In genomic region chr13:100363874-100364273, GRCh38 we compare ENCODE assay signal across 18 cellular contexts.
A peak's percentile ranks its signal among the peaks of the same experiment; 100 is the strongest.
DNase-seq lines count a peak whose midpoint lies in the region; ATAC-seq and TF ChIP-seq lines count a peak whose summit lies in the region.
"Had no signal": no experiment of that assay in that cellular context is flagged by ENCODE, and none has a peak within 500 bp of the region (broad histone marks: within the 10 kb centered on the region; RNA-seq: fewer than 3 reads in every experiment).

No MANE protein-coding gene starts in this region.

- H3K27ac ChIP-seq in IMR-90 (ENCODE audit: insufficient read depth, low read length), result no peak overlapping the region
- H3K27ac ChIP-seq in VCaP, result 0 out of 2 replicates have a peak overlapping the region, but pooled peaks have one; percentile 5
- H3K27ac ChIP-seq: upper lobe of right lung had no signal

- no peak for TF ChIP-seq RAD21 in IMR-90 (IDR thresholded peaks at IDR 0.05; ENCODE audit: low read length)

- H4K20me1 ChIP-seq in IMR-90 (ENCODE audit: insufficient read depth, low read length), result no peaks in the 10 kb centered on the region

- BruUV-seq in IMR-90 (replicated peaks; lab: Mats Ljungman, UMichigan), result no TSS peak

- no peak overlapping the region for H4K91ac ChIP-seq in IMR-90 (ENCODE audit: insufficient read depth, low read depth, low read length)

- H3K56ac ChIP-seq in IMR-90 (ENCODE audit: extremely low read depth, insufficient read depth, low read length), result no peak overlapping the region

- no peak overlapping the region for H2BK15ac ChIP-seq in IMR-90 (ENCODE audit: low read depth, low read length)

- H3K79me1 ChIP-seq in IMR-90 (ENCODE audit: low read depth in 1 of 2, low read length in 2 of 2), result peaks cover 0 to 6% of the 10 kb centered on the region in 2 experiments; a peak in 1 of 4 replicates

- no peaks in the 10 kb centered on the region for H3K27me3 Mint-ChIP-seq in natural killer cell treated with Interleukin-12 subunit alpha and Interleukin-12 subunit beta and Interleukin-15 and Interleukin-18, amount 100 ng/mL, for 72 hours
- H3K27me3 Mint-ChIP-seq: activated naive CD8-positive, alpha-beta T cell treated with anti-CD3 and anti-CD28 coated beads, Interleukin-2, amount 10 ng/mL, durations not matched to agents 7 days and 5 days; progenitor cell of endocrine pancreas; T-cell had no signal

- H3K9me3 Mint-ChIP-seq in natural killer cell treated with Interleukin-12 subunit alpha and Interleukin-12 subunit beta and Interleukin-15 and Interleukin-18, amount 100 ng/mL, for 72 hours, result no peaks in the 10 kb centered on the region
- H3K9me3 Mint-ChIP-seq: activated naive CD8-positive, alpha-beta T cell treated with anti-CD3 and anti-CD28 coated beads, Interleukin-2, amount 10 ng/mL, durations not matched to agents 7 days and 5 days; T-cell had no signal

- H3K9me1 ChIP-seq in IMR-90 (ENCODE audit: insufficient read depth, low read length), result peaks cover 3% of the 10 kb centered on the region

- H3K36me3 Mint-ChIP-seq in natural killer cell treated with Interleukin-12 subunit alpha and Interleukin-12 subunit beta and Interleukin-15 and Interleukin-18, amount 100 ng/mL, for 72 hours, result no peaks in the 10 kb centered on the region

- TF ChIP-seq CTCF in AG09309 (IDR thresholded peaks at IDR 0.05; ENCODE audit: control insufficient read depth, insufficient read depth, low read depth, low read length, missing control alignments) (no peak), IMR-90 (conservative IDR thresholded peaks at IDR 0.05; ENCODE audit: low read depth, low read length) (no peak), VCaP (conservative IDR thresholded peaks at IDR 0.05) (no peak), foreskin fibroblast (IDR thresholded peaks at IDR 0.05; ENCODE audit: low read depth, low read length) (no peak)

- no peaks in the 10 kb centered on the region for H3K36me3 ChIP-seq in IMR-90 (ENCODE audit: control insufficient read depth, insufficient read depth, low read length)
- H3K36me3 ChIP-seq: BE2C, upper lobe of right lung had no signal

- H3K4me3 ChIP-seq in AG09309 (ENCODE audit: control insufficient read depth, low read depth, low read length), result no peak overlapping the region
- no peak overlapping the region for H3K4me3 ChIP-seq in IMR-90 (ENCODE audit: insufficient read depth, low read depth, low read length)
- H3K4me3 ChIP-seq in foreskin fibroblast (ENCODE audit: low read depth in 1 of 2, low read length in 2 of 2), result no peak overlapping the region
- H3K4me3 ChIP-seq: mucosa of descending colon, upper lobe of right lung had no signal

- WGBS in IMR-90 (ENCODE audit: extremely low coverage in 2 of 2, insufficient read length in 1 of 2), 2 experiments, result no CpG with 5 or more reads among the region's 2 CpGs

- no peak overlapping the region for H3K18ac ChIP-seq in IMR-90 (ENCODE audit: low read depth, low read length)

- DNase-seq in AG09309 (ENCODE audit: low read depth) (peak; percentile 31), IMR-90 (peak; percentile 65), foreskin fibroblast (peak; percentile 47 to 67), OCI-M1 (lab: John Stamatoyannopoulos, UW) (no peak), NOMO-1 (lab: John Stamatoyannopoulos, UW; ENCODE audit: unreplicated experiment in 2 of 2) (no peak), DMS153 treated with DMSO at 0.1 percent for 48 hours (lab: John Stamatoyannopoulos, UW; ENCODE audit: unreplicated experiment) (no peak)
- no peak for DNase-seq in natural killer cell treated with Interleukin-12 subunit alpha and Interleukin-12 subunit beta and Interleukin-15 and Interleukin-18, amount 100 ng/mL, for 72 hours (ENCODE audit: low spot score)
- DNase-seq: activated CD4-positive, CD25-positive, alpha-beta regulatory T cell treated with anti-CD3 and anti-CD28 coated beads, Interleukin-2, amount 50 U/mL, for 72 hours; activated naive CD8-positive, alpha-beta T cell treated with anti-CD3 and anti-CD28 coated beads, Interleukin-2, amount 10 ng/mL, durations not matched to agents 7 days and 5 days; BE2C; dermis blood vessel endothelial cell; foreskin melanocyte; mucosa of descending colon; NCI-H2107; T-cell; upper lobe of right lung had no signal

- H3K4ac ChIP-seq in IMR-90 (ENCODE audit: low read depth, low read length), result no peak overlapping the region

- H3K23ac ChIP-seq in IMR-90 (ENCODE audit: low read depth, low read length), result no peak overlapping the region

- no peak overlapping the region for H2AFZ ChIP-seq in IMR-90 (replicated peaks; ENCODE audit: low read length, poor library complexity)

- no peak overlapping the region for H3K4me3 Mint-ChIP-seq in natural killer cell treated with Interleukin-12 subunit alpha and Interleukin-12 subunit beta and Interleukin-15 and Interleukin-18, amount 100 ng/mL, for 72 hours
- H3K4me3 Mint-ChIP-seq: activated naive CD8-positive, alpha-beta T cell treated with anti-CD3 and anti-CD28 coated beads, Interleukin-2, amount 10 ng/mL, durations not matched to agents 7 days and 5 days; T-cell had no signal

- CTCF ChIA-PET in IMR-90 (lab: Yijun Ruan, JAX), result no interaction called here

- in situ Hi-C loops in IMR-90 (cut with MboI; ENCODE audit: low sequenced_read_pairs), result no loop called here

- H2AK5ac ChIP-seq in IMR-90 (ENCODE audit: low read depth, low read length), result no peak overlapping the region

- no peak overlapping the region for H3K4me2 ChIP-seq in IMR-90 (ENCODE audit: low read depth, low read length)

- H3K9ac ChIP-seq in IMR-90 (ENCODE audit: low read depth, low read length), result no peak overlapping the region

- H2BK20ac ChIP-seq in IMR-90 (ENCODE audit: low read depth, low read length), result no peak overlapping the region

- H3K4me1 Mint-ChIP-seq in natural killer cell treated with Interleukin-12 subunit alpha and Interleukin-12 subunit beta and Interleukin-15 and Interleukin-18, amount 100 ng/mL, for 72 hours (ENCODE audit: low read depth in 2 of 2), result peaks cover 0 to 15% of the 10 kb centered on the region in 2 donors
- H3K4me1 Mint-ChIP-seq: activated naive CD8-positive, alpha-beta T cell treated with anti-CD3 and anti-CD28 coated beads, Interleukin-2, amount 10 ng/mL, durations not matched to agents 7 days and 5 days; T-cell had no signal

- POLR2A ChIA-PET in IMR-90 (lab: Charles Lee; ENCODE audit: unreplicated experiment), result no interaction called here

- H4K8ac ChIP-seq in IMR-90 (ENCODE audit: low read depth in 2 of 2, low read length in 2 of 2), result no peak overlapping the region

- ATAC-seq in IMR-90 (ENCODE audit: low read depth), result peak; percentile 66
- no peak for ATAC-seq in natural killer cell treated with Interleukin-12 subunit alpha and Interleukin-12 subunit beta and Interleukin-15 and Interleukin-18, amount 100 ng/mL, for 72 hours
- ATAC-seq: mucosa of descending colon, T-cell, upper lobe of right lung had no signal

- H2BK120ac ChIP-seq in IMR-90 (ENCODE audit: low read depth, low read length), result no peak overlapping the region

- peaks cover 6% of the 10 kb centered on the region for H3K4me1 ChIP-seq in IMR-90 (ENCODE audit: control insufficient read depth, insufficient read depth, low read length)
- H3K4me1 ChIP-seq: BE2C, upper lobe of right lung had no signal

- no peak overlapping the region for H3K14ac ChIP-seq in IMR-90 (replicated peaks; ENCODE audit: low read depth, low read length)

- H3K9me3 ChIP-seq in IMR-90 (ENCODE audit: control insufficient read depth, insufficient read depth, low read length), result no peaks in the 10 kb centered on the region
- H3K9me3 ChIP-seq: BE2C, mucosa of descending colon, upper lobe of right lung had no signal

- TF ChIP-seq POLR2A in IMR-90 (IDR thresholded peaks at IDR 0.05; ENCODE audit: low read depth, low read length), result no peak

- H3K27ac Mint-ChIP-seq in natural killer cell treated with Interleukin-12 subunit alpha and Interleukin-12 subunit beta and Interleukin-15 and Interleukin-18, amount 100 ng/mL, for 72 hours, result no peak overlapping the region
- H3K27ac Mint-ChIP-seq: activated naive CD8-positive, alpha-beta T cell treated with anti-CD3 and anti-CD28 coated beads, Interleukin-2, amount 10 ng/mL, durations not matched to agents 7 days and 5 days; progenitor cell of endocrine pancreas; T-cell had no signal

- H2AK9ac ChIP-seq in IMR-90 (replicated peaks; ENCODE audit: low read depth, low read length, poor library complexity), result no peak overlapping the region

- peak overlapping the region; percentile 58 for H2BK5ac ChIP-seq in IMR-90 (ENCODE audit: low read depth, low read length, poor library complexity, severe bottlenecking)

- H3K27me3 ChIP-seq in IMR-90 (ENCODE audit: control insufficient read depth, insufficient read depth, low read length), result no peaks in the 10 kb centered on the region
- H3K27me3 ChIP-seq: BE2C, upper lobe of right lung had no signal

- intact Hi-C loops in IMR-90 (cut with micrococcal nuclease), result no loop called here

- no peak overlapping the region for H4K5ac ChIP-seq in IMR-90 (ENCODE audit: low read depth, low read length)

- dilution Hi-C loops in IMR-90 (cut with HindIII; ENCODE audit: low sequenced_read_pairs, unreplicated experiment), result no loop called here

TF ChIP-seq in IMR-90, 13 proteins besides CTCF, POLR2A, EP300 and RAD21:
- no peak for TF ChIP-seq MAFK (IDR thresholded peaks at IDR 0.05; ENCODE audit: low read depth, low read length)
- TF ChIP-seq ELK1 (IDR thresholded peaks at IDR 0.05; ENCODE audit: borderline replicate concordance, low read depth, low read length), result no peak
- TF ChIP-seq CEBPB (IDR thresholded peaks at IDR 0.05; ENCODE audit: low read depth, low read length), result 0 out of 2 replicates have a peak, but pooled peaks have one; percentile 2
- TF ChIP-seq MXI1 (IDR thresholded peaks at IDR 0.05; ENCODE audit: borderline replicate concordance, low read depth, low read length), result no peak
- peak; percentile 68; the same call in 1 of the 2 replicates for TF ChIP-seq FOS (IDR thresholded peaks at IDR 0.05; ENCODE audit: low read depth, low read length)
- TF ChIP-seq BHLHE40 (IDR thresholded peaks at IDR 0.05; ENCODE audit: low read depth, low read length), result peak; percentile 29; the same call in 1 of the 2 replicates

Comparison
In these comparisons a context has a peak if more than half of its experiments do, and no peak if none do; other contexts are left out.
1. DNase-seq: peak in AG09309 (single experiment), IMR-90 (single experiment) and foreskin fibroblast (2 of 2); none in OCI-M1 (single experiment), NOMO-1 (0 of 2), natural killer cell treated with Interleukin-12 subunit alpha and Interleukin-12 subunit beta and Interleukin-15 and Interleukin-18, amount 100 ng/mL, for 72 hours (single experiment) and DMS153 treated with DMSO at 0.1 percent for 48 hours (single experiment).